ENCODE assay signal across 8 cellular contexts in genomic region chr19:40662925-40663711, GRCh38. TPM values are rescaled to one million over a fixed set of nuclear protein-coding genes. Genes with fewer than 3 reads are reported as not detected.
DNase-seq lines count a peak whose midpoint lies in the region; ATAC-seq and TF ChIP-seq lines count a peak whose summit lies in the region.

No MANE protein-coding gene starts in this region.

- H3K27ac ChIP-seq in body of pancreas (peak overlapping the region; percentile 55 to 83 (median 74)), gastrocnemius medialis (peak overlapping the region; percentile 87 to 94 (median 92))

- H3K27me3 ChIP-seq in body of pancreas (no peaks in the 10 kb centered on the region), iPS-15b (ENCODE audit: control insufficient read depth, insufficient read depth, low read length) (no peaks in the 10 kb centered on the region), gastrocnemius medialis (no peaks in the 10 kb centered on the region)

- peak; percentile 78 to 82 for DNase-seq in NCI-H1930 (lab: John Stamatoyannopoulos, UW)
- DNase-seq in UCSD-AML1 (lab: John Stamatoyannopoulos, UW; ENCODE audit: unreplicated experiment): peak; percentile 87
- DNase-seq in body of pancreas: peak; percentile 90 to 93 (median 92)
- peak; percentile 84 to 85 for DNase-seq in gastrocnemius medialis

- no peaks in the 10 kb centered on the region for H3K9me3 ChIP-seq in body of pancreas
- H3K9me3 ChIP-seq in iPS-15b (ENCODE audit: control insufficient read depth, insufficient read depth, low read length): no peaks in the 10 kb centered on the region
- H3K9me3 ChIP-seq in gastrocnemius medialis: no peaks in the 10 kb centered on the region

- H3K4me3 ChIP-seq in body of pancreas: peak overlapping the region; percentile 29 to 33
- H3K4me3 ChIP-seq in iPS-15b (ENCODE audit: low read depth, low read length): peak overlapping the region; percentile 75
- peak overlapping the region; percentile 80 to 96 (median 86) for H3K4me3 ChIP-seq in gastrocnemius medialis

- in situ Hi-C loops in gastrocnemius medialis (cut with MboI; ENCODE audit: low sequenced_read_pairs in 4 of 4): loop anchor here (5.0 to 25.0 kb wide), 5 partner anchors 154 to 599 kb away; partner anchors contain the start of gene HNRNPUL1 (in 1 of the 4)

- H3K4me1 ChIP-seq in body of pancreas (peaks cover 17% of the 10 kb centered on the region), iPS-15b (ENCODE audit: control insufficient read depth, insufficient read depth, low read length) (no peaks in the 10 kb centered on the region), gastrocnemius medialis (peaks cover 6 to 11% of the 10 kb centered on the region in 2 donors)

- no peak overlapping the region for H3K9ac ChIP-seq in iPS-15b (ENCODE audit: low read depth, low read length)

- TF ChIP-seq POLR2A in body of pancreas (IDR thresholded peaks at IDR 0.05) (peak in 2 of 3 donors; percentile 23 to 33), gastrocnemius medialis (IDR thresholded peaks at IDR 0.05) (no peak)

- peak in 6 of 7 experiments; percentile 98 to 99 (median 99) for TF ChIP-seq CTCF in body of pancreas (IDR thresholded peaks at IDR 0.05)
- peak; percentile 36 to 99 (median 98) for TF ChIP-seq CTCF in gastrocnemius medialis (IDR thresholded peaks at IDR 0.05 in 4 of 5, conservative IDR thresholded peaks at IDR 0.05 in 1 of 5)

- intact Hi-C loops in body of pancreas (cut with DNase I) (loop anchor here (5.0 kb wide), 1 partner anchor 484 kb away; no protein-coding TSS in a partner anchor), gastrocnemius medialis (cut with DNase I; ENCODE audit: low total_unique reads) (loop anchor here (1.0 to 10.0 kb wide), 4 partner anchors 52 to 602 kb away; partner anchors contain the start of gene HNRNPUL1)

- WGBS in body of pancreas, 2 donors: 0% methylated on average over 28 to 62 of the region's 62 CpGs

- no peaks in the 10 kb centered on the region for H3K36me3 ChIP-seq in body of pancreas (replicated peaks in 1 of 2; ENCODE audit: insufficient read depth in 1 of 2, low read depth in 2 of 2)
- H3K36me3 ChIP-seq in iPS-15b (ENCODE audit: control insufficient read depth, insufficient read depth, low read length): peaks cover 5% of the 10 kb centered on the region
- H3K36me3 ChIP-seq in gastrocnemius medialis: no peaks in the 10 kb centered on the region

- ATAC-seq in GM18502 (IDR thresholded peaks at IDR 0.05; ENCODE audit: poor library complexity, unreplicated experiment) (peak; percentile 85), HG02884 (IDR thresholded peaks at IDR 0.05; ENCODE audit: unreplicated experiment) (peak; percentile 54), body of pancreas (peak; percentile 88), gastrocnemius medialis (peak; percentile 88 to 89), GM19395 (IDR thresholded peaks at IDR 0.05; ENCODE audit: unreplicated experiment) (no peak)

RNA-seq across cellular contexts. Expression of gene NUMBL, which starts 27.3 kb away (rescaled TPM):
- total RNA-seq in body of pancreas: 10 to 100 TPM in 1 of 2 donors, 1 to 10 TPM in 1; 9.1 to 73.5 TPM
- 10 to 100 TPM in 3 of 4 donors, 1 to 10 TPM in 1; 5.5 to 16.7 (median 14.1) TPM for total RNA-seq in gastrocnemius medialis

RNA-seq across cellular contexts. Expression of gene COQ8B, which starts 53.6 kb away (rescaled TPM):
- total RNA-seq in body of pancreas (10 to 100 TPM; 29.8 to 31.3 TPM), gastrocnemius medialis (10 to 100 TPM; 14.9 to 30.7 (median 20.2) TPM)

RNA-seq across cellular contexts. Expression of gene ITPKC, which starts 53.8 kb away (rescaled TPM):
- total RNA-seq in body of pancreas (10 to 100 TPM; 14.0 to 27.7 TPM), gastrocnemius medialis (10 to 100 TPM; 14.9 to 34.5 (median 21.8) TPM)

Comparison
In these comparisons a context has a peak if more than half of its experiments do, and no peak if none do; other contexts are left out.
1. H3K4me3 ChIP-seq: peak in every context shown above with its lines; median percentile 86 in gastrocnemius medialis; 75 in iPS-15b; 31 in body of pancreas.
2. POLR2A ChIP-seq: peak in body of pancreas (2 of 3); none in gastrocnemius medialis (0 of 2).
3. Peak in every context shown above with its lines, with median percentiles within 50 percentile points of each other: DNase-seq.